8 cellular contexts compared by ENCODE assay signal in genomic region chr14:22432348-22432976, GRCh38.
DNase-seq lines count a peak whose midpoint lies in the region; ATAC-seq and TF ChIP-seq lines count a peak whose summit lies in the region.

No MANE protein-coding gene starts in this region.

- DNase-seq in Daoy (ENCODE audit: low read depth) (peak; percentile 91), NCI-H1105 (lab: John Stamatoyannopoulos, UW) (peak; percentile 63), astrocyte of the spinal cord (ENCODE audit: low read depth, low spot score) (peak; percentile 97), left colon (peak; percentile 28 to 48)
- DNase-seq in stimulated activated naive CD8-positive, alpha-beta T cell treated with anti-CD3 and anti-CD28 coated beads, Interleukin-15, Interleukin-2, amounts not matched to agents 100 U/mL and 50 U/mL, for 24 hours, result no peak

- ATAC-seq in left colon (peak; percentile 96), HG03045 (IDR thresholded peaks at IDR 0.05; ENCODE audit: unreplicated experiment) (no peak), HG02798 (IDR thresholded peaks at IDR 0.05; ENCODE audit: poor library complexity, unreplicated experiment) (no peak), HG02763 (IDR thresholded peaks at IDR 0.05; ENCODE audit: unreplicated experiment) (no peak)
- no peak for ATAC-seq in stimulated activated naive CD8-positive, alpha-beta T cell treated with anti-CD3 and anti-CD28 coated beads, Interleukin-15, Interleukin-2, amounts not matched to agents 100 U/mL and 50 U/mL, for 24 hours

- intact Hi-C loops in left colon (cut with DNase I, micrococcal nuclease), result no loop called here

- in situ Hi-C loops in astrocyte of the spinal cord (cut with HindIII; ENCODE audit: low sequenced_read_pairs), result no loop called here

- H3K4me3 ChIP-seq in astrocyte of the spinal cord (ENCODE audit: low read depth, low read length), result no peak overlapping the region

- TF ChIP-seq CTCF in astrocyte of the spinal cord (IDR thresholded peaks at IDR 0.05; ENCODE audit: low read depth, low read length), result no peak
